Comparison of ENCODE assay signal across 16 cellular contexts in genomic region chr2:120937736-120938131, GRCh38.
DNase-seq lines count a peak whose midpoint lies in the region; ATAC-seq, FAIRE-seq and TF ChIP-seq lines count a peak whose summit lies in the region.
"Had no signal": no experiment of that assay in that cellular context is flagged by ENCODE, and none has a peak within 500 bp of the region (broad histone marks: within the 10 kb centered on the region; RNA-seq: fewer than 3 reads in every experiment).

No MANE protein-coding gene starts in this region.

- TF ChIP-seq CTCF in left ventricle myocardium inferior (IDR thresholded peaks at IDR 0.05; ENCODE audit: borderline replicate concordance) (no peak), mesothelial cell of epicardium (IDR thresholded peaks at IDR 0.05; ENCODE audit: unreplicated experiment) (no peak), uterus (IDR thresholded peaks at IDR 0.05) (no peak)

- no peaks in the 10 kb centered on the region for H3K36me3 ChIP-seq in left ventricle myocardium inferior
- no peaks in the 10 kb centered on the region for H3K36me3 ChIP-seq in uterus

- DNase-seq in Right ventricle myocardium inferior (ENCODE audit: missing footprints) (peak; percentile 46), left ventricle myocardium inferior (no peak), mesothelial cell of epicardium (ENCODE audit: low spot score in 2 of 2, unreplicated experiment in 2 of 2) (peak in 1 of 2 experiments; percentile 61), uterus (peak; percentile 63 to 64), cerebellar nuclear complex (lab: John Stamatoyannopoulos, UW) (no peak), KBM-7 (no peak)
- DNase-seq: 8988T; activated naive CD4-positive, alpha-beta T cell treated with anti-CD3 and anti-CD28 coated beads, Interleukin-2, amount 50 U/mL, for 16 hours; effector CD8-positive, alpha-beta T cell; naive thymus-derived CD4-positive, alpha-beta T cell; NCI-H1105 treated with DMSO at 0.1 percent for 48 hours; NCI-H774; T-cell had no signal

- ATAC-seq in Right ventricle myocardium inferior (no peak), HG02870 (IDR thresholded peaks at IDR 0.05; ENCODE audit: unreplicated experiment) (no peak)
- ATAC-seq: naive thymus-derived CD4-positive, alpha-beta T cell; stimulated activated memory B cell treated with anti-CD40 and anti-IgM and Interleukin-4, amounts not matched to agents 10 μg/mL and 1 μg/mL and 100 μg/mL, for 72 hours; T-cell had no signal

- peaks cover 8% of the 10 kb centered on the region for H3K36me3 Mint-ChIP-seq in mesothelial cell of epicardium
- H3K36me3 Mint-ChIP-seq: naive thymus-derived CD4-positive, alpha-beta T cell; stimulated activated memory B cell treated with anti-CD40 and anti-IgM and Interleukin-4, amounts not matched to agents 10 μg/mL and 1 μg/mL and 100 μg/mL, for 72 hours; T-cell had no signal

- peak; percentile 88 for FAIRE-seq in endometrium (lab: Jason Lieb, UNC)

- peak overlapping the region; percentile 81 for H3K27ac Mint-ChIP-seq in mesothelial cell of epicardium
- H3K27ac Mint-ChIP-seq: naive thymus-derived CD4-positive, alpha-beta T cell; stimulated activated memory B cell treated with anti-CD40 and anti-IgM and Interleukin-4, amounts not matched to agents 10 μg/mL and 1 μg/mL and 100 μg/mL, for 72 hours; T-cell had no signal

- no peaks in the 10 kb centered on the region for H3K9me3 Mint-ChIP-seq in mesothelial cell of epicardium
- H3K9me3 Mint-ChIP-seq: T-cell had no signal

- TF ChIP-seq POLR2A in uterus (IDR thresholded peaks at IDR 0.05) = no peak

- H3K4me1 Mint-ChIP-seq in mesothelial cell of epicardium = peaks cover 74% of the 10 kb centered on the region
- H3K4me1 Mint-ChIP-seq: naive thymus-derived CD4-positive, alpha-beta T cell; stimulated activated memory B cell treated with anti-CD40 and anti-IgM and Interleukin-4, amounts not matched to agents 10 μg/mL and 1 μg/mL and 100 μg/mL, for 72 hours; T-cell had no signal

- peaks cover 16% of the 10 kb centered on the region for H3K27me3 ChIP-seq in left ventricle myocardium inferior (ENCODE audit: low read depth)
- H3K27me3 ChIP-seq in uterus = no peaks in the 10 kb centered on the region

- no peak overlapping the region for H3K27ac ChIP-seq in left ventricle myocardium inferior (replicated peaks)
- no peak overlapping the region for H3K27ac ChIP-seq in uterus

- H3K4me3 Mint-ChIP-seq in mesothelial cell of epicardium = no peak overlapping the region
- H3K4me3 Mint-ChIP-seq: naive thymus-derived CD4-positive, alpha-beta T cell; stimulated activated memory B cell treated with anti-CD40 and anti-IgM and Interleukin-4, amounts not matched to agents 10 μg/mL and 1 μg/mL and 100 μg/mL, for 72 hours; T-cell had no signal

- in situ Hi-C loops in KBM-7 (cut with MboI; ENCODE audit: low pct_unique_long_range_greater_than_20kb, low sequenced_read_pairs) = no loop called here

- intact Hi-C loops in Right ventricle myocardium inferior (cut with DNase I) = no loop called here
- intact Hi-C loops in left ventricle myocardium inferior (cut with micrococcal nuclease) = no loop called here
- intact Hi-C loops in uterus (cut with DNase I; ENCODE audit: low total_unique reads) = no loop called here

- H3K4me1 ChIP-seq in left ventricle myocardium inferior = peaks cover 32% of the 10 kb centered on the region
- peaks cover 5 to 20% of the 10 kb centered on the region in 2 donors for H3K4me1 ChIP-seq in uterus

- H3K9me3 ChIP-seq in left ventricle myocardium inferior (replicated peaks) = no peaks in the 10 kb centered on the region
- H3K9me3 ChIP-seq in uterus = no peaks in the 10 kb centered on the region

- H3K27me3 Mint-ChIP-seq in mesothelial cell of epicardium (ENCODE audit: low read depth) = no peaks in the 10 kb centered on the region

- no peak overlapping the region for H3K4me3 ChIP-seq in left ventricle myocardium inferior
- H3K4me3 ChIP-seq in uterus = no peak overlapping the region

Comparison
In these comparisons a context has a peak if more than half of its experiments do, and no peak if none do; other contexts are left out.
1. DNase-seq: peak in Right ventricle myocardium inferior (single experiment) and uterus (2 of 2); none in left ventricle myocardium inferior (single experiment), cerebellar nuclear complex (0 of 2) and KBM-7 (single experiment).